ENCODE assay signal across 8 cellular contexts in the genomic region with DNA sequence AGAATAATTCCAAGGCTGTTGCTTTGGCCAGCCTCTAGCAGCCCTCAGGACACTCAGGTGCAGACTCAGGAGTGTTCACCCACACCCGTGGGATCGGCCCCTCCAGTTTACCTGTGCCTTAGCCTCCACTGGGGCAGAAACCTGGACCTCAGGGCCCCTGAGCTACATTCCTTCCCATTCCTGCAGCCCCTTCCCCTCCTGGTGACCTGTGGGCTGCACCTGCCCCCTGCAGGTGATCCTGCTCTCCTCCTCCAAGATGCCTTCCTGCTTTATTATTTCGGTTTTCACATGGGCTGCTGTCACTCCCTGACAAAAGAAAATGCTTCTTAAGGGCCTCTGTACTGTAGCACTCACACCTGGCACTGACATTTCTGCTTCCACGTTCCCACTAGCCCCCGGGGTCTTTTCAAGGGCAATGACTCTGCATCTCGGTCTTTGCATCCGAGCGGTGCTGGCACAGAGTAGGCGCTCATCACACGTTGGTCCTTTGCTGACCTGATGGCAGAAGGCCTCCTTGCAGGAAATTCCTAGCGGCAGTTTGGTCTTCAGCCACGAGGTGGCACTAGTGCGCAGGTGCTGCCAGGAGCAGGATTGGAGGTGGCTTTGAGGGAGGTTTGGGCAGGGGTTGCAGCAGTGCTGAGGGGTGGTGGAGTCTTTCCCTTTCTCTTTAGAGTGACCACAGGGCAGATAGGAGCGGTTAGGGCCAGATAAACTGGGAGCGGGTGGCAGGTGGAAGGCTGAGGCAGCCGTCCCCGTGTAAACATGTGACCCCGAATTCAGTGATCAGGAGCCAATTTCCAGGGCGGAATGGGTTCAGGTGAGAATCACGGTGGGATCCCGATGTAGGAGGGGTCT. TPM values are rescaled to one million over a fixed set of nuclear protein-coding genes. Genes with fewer than 3 reads are reported as not detected.
DNase-seq lines count a peak whose midpoint lies in the region; ATAC-seq and TF ChIP-seq lines count a peak whose summit lies in the region.

No MANE protein-coding gene starts in this region.

- in situ Hi-C loops in HAP-1 (cut with MboI; ENCODE audit: low sequenced_read_pairs) = no loop called here

- TF ChIP-seq CTCF in dorsolateral prefrontal cortex (IDR thresholded peaks at IDR 0.05 in 54 of 56, conservative IDR thresholded peaks at IDR 0.05 in 2 of 56; ENCODE audit: low read depth in 1 of 56, partially characterized antibody in 56 of 56) = peak; percentile 64 to 93 (median 82)

- H3K27me3 ChIP-seq in HAP-1 (ENCODE audit: low read depth) = no peaks in the 10 kb centered on the region
- H3K27me3 ChIP-seq in dorsolateral prefrontal cortex = peaks cover 0 to 11% (median 0%) of the 10 kb centered on the region in 45 donors

- no peak overlapping the region for H3K27ac ChIP-seq in dorsolateral prefrontal cortex

- H3K36me3 ChIP-seq in HAP-1 (replicated peaks) = no peaks in the 10 kb centered on the region

- intact Hi-C loops in dorsolateral prefrontal cortex (cut with DNase I) = loop anchor here in 1 of 2 donors (10.0 kb wide), 1 partner anchor 331 kb away; no protein-coding TSS in a partner anchor

- peaks cover 38% of the 10 kb centered on the region for H3K4me1 ChIP-seq in HAP-1

- H3K4me3 ChIP-seq in HAP-1 (no peak overlapping the region), dorsolateral prefrontal cortex (peak overlapping the region in 25 of 59 donors; percentile 12 to 50 (median 29))

- ATAC-seq in GM21526 (IDR thresholded peaks at IDR 0.05; ENCODE audit: low FRiP score, unreplicated experiment) = no peak

- H3K9me3 ChIP-seq in HAP-1 = no peaks in the 10 kb centered on the region

- peak in 11 of 14 donors; percentile 6 to 46 (median 24) for DNase-seq in C1 segment of cervical spinal cord (lab: John Stamatoyannopoulos, UW)
- peak; percentile 61 to 91 for DNase-seq in HAP-1 (ENCODE audit: low spot score in 2 of 2)
- peak; percentile 9 for DNase-seq in NCI-H524 treated with DMSO at 0.1 percent for 48 hours (lab: John Stamatoyannopoulos, UW)
- peak; percentile 57 to 61 for DNase-seq in activated CD4-positive, alpha-beta T cell treated with anti-CD3 and anti-CD28 coated beads, Interleukin-2, amount 50 U/mL, for 24 hours (ENCODE audit: low read depth in 1 of 2, low spot score in 1 of 2)
- DNase-seq in dorsolateral prefrontal cortex = peak in 8 of 10 donors; percentile 42 to 71 (median 66)
- peak; percentile 67 for DNase-seq in medulla oblongata (ENCODE audit: extremely low spot score)
- DNase-seq in stimulated activated CD8-positive, alpha-beta memory T cell treated with anti-CD3 and anti-CD28 coated beads, Interleukin-15, amount 100 ng/mL, for 48 hours (ENCODE audit: low read depth in 2 of 2) = peak; percentile 45 to 50

RNA-seq across cellular contexts. Expression of gene ETV3, which starts 25.3 kb away (rescaled TPM):
- total RNA-seq in dorsolateral prefrontal cortex = 10 to 100 TPM; 14.8 to 41.5 (median 21.3) TPM

Comparison
In these comparisons a context has a peak if more than half of its experiments do, and no peak if none do; other contexts are left out.
1. DNase-seq: peak in every context shown above with its lines; median percentile 76 in HAP-1; 67 in medulla oblongata; 66 in dorsolateral prefrontal cortex; 59 in activated CD4-positive, alpha-beta T cell treated with anti-CD3 and anti-CD28 coated beads, Interleukin-2, amount 50 U/mL, for 24 hours; 48 in stimulated activated CD8-positive, alpha-beta memory T cell treated with anti-CD3 and anti-CD28 coated beads, Interleukin-15, amount 100 ng/mL, for 48 hours; 24 in C1 segment of cervical spinal cord; 9 in NCI-H524 treated with DMSO at 0.1 percent for 48 hours.